ENCODE assay signal across 8 cellular contexts in the genomic region with DNA sequence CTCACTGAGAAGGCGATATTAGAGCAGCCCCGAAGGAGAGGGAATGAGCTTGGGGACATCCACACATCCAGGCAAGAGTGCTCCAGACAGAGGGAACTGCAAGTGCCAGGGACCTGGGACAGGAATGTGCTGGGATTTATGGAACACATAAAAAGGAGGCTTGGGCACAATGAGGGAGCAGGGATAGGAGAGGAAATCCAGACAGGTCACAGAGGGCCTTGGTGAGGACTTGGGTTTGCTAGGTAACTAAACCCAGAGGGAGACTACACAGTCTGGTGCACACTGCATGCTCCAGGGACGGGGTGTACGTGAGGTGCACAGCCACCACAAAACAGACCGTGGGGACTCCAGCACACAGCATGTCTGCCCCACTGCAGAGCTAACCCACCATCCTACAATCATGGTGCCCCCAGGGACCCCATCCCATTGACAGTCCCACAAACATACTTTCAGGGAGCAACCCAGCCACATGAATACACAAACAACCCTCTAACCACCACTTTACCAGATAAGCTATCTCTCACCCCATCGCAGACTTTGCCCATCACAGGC. TPM values are rescaled to one million over a fixed set of nuclear protein-coding genes. Genes with fewer than 3 reads are reported as not detected.
A peak's percentile ranks its signal among the peaks of the same experiment; 100 is the strongest.
DNase-seq lines count a peak whose midpoint lies in the region; ATAC-seq and TF ChIP-seq lines count a peak whose summit lies in the region.

No MANE protein-coding gene starts in this region.

- peak; percentile 8 for ATAC-seq in activated T-helper 17 cell treated with anti-CD3 and anti-CD28 coated beads, Interleukin-2, amount 50 U/mL, for 72 hours (replicated peaks)
- ATAC-seq in right lobe of liver, result no peak

- H3K36me3 Mint-ChIP-seq in activated T-cell treated with anti-CD3 and anti-CD28 coated beads, Interleukin-2, amount 50 U/mL, for 24 hours (ENCODE audit: low read depth), result peaks cover 13% of the 10 kb centered on the region
- peaks cover 41% of the 10 kb centered on the region for H3K36me3 Mint-ChIP-seq in activated T-helper 17 cell treated with anti-CD3 and anti-CD28 coated beads, Interleukin-2, amount 50 U/mL, for 72 hours (ENCODE audit: low read depth)

- H3K27ac ChIP-seq in right lobe of liver, result peak overlapping the region; percentile 95 to 99 (median 98)
- peak overlapping the region; percentile 99 to 100 for H3K27ac ChIP-seq in tibial artery

- H3K36me3 ChIP-seq in right lobe of liver, result no peaks in the 10 kb centered on the region
- peaks cover 0 to 20% (median 9%) of the 10 kb centered on the region in 3 donors for H3K36me3 ChIP-seq in tibial artery

- intact Hi-C loops in right lobe of liver (cut with DNase I) (no loop called here), tibial artery (cut with DNase I; ENCODE audit: low total_unique reads) (no loop called here)

- no peak for DNase-seq in activated T-cell treated with anti-CD3 and anti-CD28 coated beads, Interleukin-2, amount 50 U/mL, for 24 hours
- no peak for DNase-seq in activated T-cell treated with anti-CD3 and anti-CD28 coated beads, Interleukin-2, amount 50 U/mL, for 1 hour
- DNase-seq in right lobe of liver (peak in 1 of 3 donors; percentile 58), tibial artery (no peak), T-helper 9 cell (no peak), AML-193 (lab: John Stamatoyannopoulos, UW) (no peak), NCI-H524 treated with DMSO at 0.1 percent for 48 hours (lab: John Stamatoyannopoulos, UW) (no peak)

- H3K27ac Mint-ChIP-seq in activated T-cell treated with anti-CD3 and anti-CD28 coated beads, Interleukin-2, amount 50 U/mL, for 24 hours, result peak overlapping the region; percentile 99
- H3K27ac Mint-ChIP-seq in activated T-helper 17 cell treated with anti-CD3 and anti-CD28 coated beads, Interleukin-2, amount 50 U/mL, for 72 hours, result peak overlapping the region; percentile 91

- H3K27me3 Mint-ChIP-seq in activated T-cell treated with anti-CD3 and anti-CD28 coated beads, Interleukin-2, amount 50 U/mL, for 24 hours, result no peaks in the 10 kb centered on the region
- H3K27me3 Mint-ChIP-seq in activated T-helper 17 cell treated with anti-CD3 and anti-CD28 coated beads, Interleukin-2, amount 50 U/mL, for 72 hours, result no peaks in the 10 kb centered on the region

- peak overlapping the region; percentile 80 for H3K4me3 Mint-ChIP-seq in activated T-cell treated with anti-CD3 and anti-CD28 coated beads, Interleukin-2, amount 50 U/mL, for 24 hours
- peak overlapping the region; percentile 91 for H3K4me3 Mint-ChIP-seq in activated T-helper 17 cell treated with anti-CD3 and anti-CD28 coated beads, Interleukin-2, amount 50 U/mL, for 72 hours

- no peak for TF ChIP-seq CTCF in right lobe of liver (IDR thresholded peaks at IDR 0.05)
- TF ChIP-seq CTCF in tibial artery (IDR thresholded peaks at IDR 0.05), result no peak

- H3K4me1 Mint-ChIP-seq in activated T-cell treated with anti-CD3 and anti-CD28 coated beads, Interleukin-2, amount 50 U/mL, for 24 hours (ENCODE audit: low read depth), result peaks cover 81% of the 10 kb centered on the region
- H3K4me1 Mint-ChIP-seq in activated T-helper 17 cell treated with anti-CD3 and anti-CD28 coated beads, Interleukin-2, amount 50 U/mL, for 72 hours, result peaks cover 32% of the 10 kb centered on the region

- no peaks in the 10 kb centered on the region for H3K27me3 ChIP-seq in right lobe of liver
- no peaks in the 10 kb centered on the region for H3K27me3 ChIP-seq in tibial artery

- no peaks in the 10 kb centered on the region for H3K9me3 Mint-ChIP-seq in activated T-cell treated with anti-CD3 and anti-CD28 coated beads, Interleukin-2, amount 50 U/mL, for 24 hours
- no peaks in the 10 kb centered on the region for H3K9me3 Mint-ChIP-seq in activated T-helper 17 cell treated with anti-CD3 and anti-CD28 coated beads, Interleukin-2, amount 50 U/mL, for 72 hours

- TF ChIP-seq POLR2A in right lobe of liver (IDR thresholded peaks at IDR 0.05), result no peak

- H3K4me3 ChIP-seq in right lobe of liver (peak overlapping the region in 1 of 3 donors; percentile 18), tibial artery (no peak overlapping the region)

- 31% methylated on average over 6 of the region's 6 CpGs for whole genome bisulfite sequencing in right lobe of liver (ENCODE audit: insufficient coverage, low coverage, low lambda C conversion rate, missing lambda C conversion rate)

- H3K4me1 ChIP-seq in right lobe of liver (peaks cover 0 to 73% (median 28%) of the 10 kb centered on the region in 4 donors), tibial artery (peaks cover 6 to 61% (median 47%) of the 10 kb centered on the region in 4 donors)

- H3K9me3 ChIP-seq in right lobe of liver (no peaks in the 10 kb centered on the region), tibial artery (no peaks in the 10 kb centered on the region)

RNA-seq across cellular contexts. Expression of gene ZFP36, which starts 5.6 kb away (rescaled TPM):
- total RNA-seq in activated T-helper 17 cell treated with anti-CD3 and anti-CD28 coated beads, Interleukin-2, amount 50 U/mL, for 72 hours, result 100 to 1,000 TPM in 1 of 2 donors, 10 to 100 TPM in 1; 67.4 to 265 TPM
- total RNA-seq in right lobe of liver, result 100 to 1,000 TPM in 3 of 6 experiments, 10 to 100 TPM in 3; 28.3 to 156 (median 91.7) TPM

RNA-seq across cellular contexts. Expression of gene MED29, which starts 9.9 kb away (rescaled TPM):
- 10 to 100 TPM; 24.6 to 27.7 TPM for total RNA-seq in activated T-helper 17 cell treated with anti-CD3 and anti-CD28 coated beads, Interleukin-2, amount 50 U/mL, for 72 hours
- 10 to 100 TPM; 19.4 to 38.1 (median 24.1) TPM for total RNA-seq in right lobe of liver

RNA-seq across cellular contexts. Expression of gene PAF1, which starts 10.2 kb away (rescaled TPM):
- total RNA-seq in activated T-helper 17 cell treated with anti-CD3 and anti-CD28 coated beads, Interleukin-2, amount 50 U/mL, for 72 hours, result 10 to 100 TPM; 46.6 to 58.6 TPM
- total RNA-seq in right lobe of liver, result 10 to 100 TPM; 18.6 to 34.9 (median 24.8) TPM

RNA-seq across cellular contexts. Expression of gene PLEKHG2, which starts 11.4 kb away (rescaled TPM):
- total RNA-seq in activated T-helper 17 cell treated with anti-CD3 and anti-CD28 coated beads, Interleukin-2, amount 50 U/mL, for 72 hours, result 10 to 100 TPM; 51.2 to 69.4 TPM
- total RNA-seq in right lobe of liver, result 10 to 100 TPM in 1 of 6 experiments, 1 to 10 TPM in 5; 1.6 to 15.0 (median 6.3) TPM

RNA-seq across cellular contexts. Expression of gene RPS16, which starts 34.7 kb away (rescaled TPM):
- total RNA-seq in activated T-helper 17 cell treated with anti-CD3 and anti-CD28 coated beads, Interleukin-2, amount 50 U/mL, for 72 hours, result 1,000 to 10,000 TPM; 2,984 to 3,090 TPM
- 100 to 1,000 TPM; 448 to 643 (median 568) TPM for total RNA-seq in right lobe of liver
